1 cellular context compared by ENCODE assay signal in the genomic region with DNA sequence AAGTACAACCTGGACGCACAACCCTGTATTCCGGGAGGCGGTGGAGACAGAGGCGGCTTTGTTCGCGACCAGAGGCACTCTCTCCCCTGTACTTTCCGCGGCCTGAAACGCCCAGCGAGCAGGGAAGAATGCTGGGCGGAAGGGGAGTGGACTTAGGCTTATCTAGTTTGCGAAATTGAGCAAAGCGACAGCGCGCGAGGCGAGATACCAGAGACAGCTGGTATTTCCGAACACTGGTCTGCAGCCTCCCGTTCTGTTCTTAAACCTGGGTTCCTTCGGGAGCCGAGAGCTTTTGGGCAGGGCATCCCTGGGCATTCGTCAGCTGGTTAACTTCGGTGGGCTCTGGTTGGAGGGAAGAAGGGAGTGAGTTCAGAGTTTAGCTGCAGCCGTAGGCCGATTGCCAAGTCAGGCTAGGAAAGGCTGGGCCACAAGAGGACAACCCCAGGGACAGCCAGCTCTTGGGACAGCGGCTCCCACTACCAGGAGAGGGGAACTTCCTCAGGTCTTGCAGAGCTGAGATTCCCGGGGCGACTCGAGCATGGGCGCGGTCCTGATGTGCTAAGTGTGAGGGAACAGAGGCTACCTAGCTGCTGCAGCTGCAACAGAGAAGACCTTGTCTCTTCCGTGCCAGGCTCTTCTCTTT.
TF ChIP-seq lines count a peak whose summit lies in the region.

No MANE protein-coding gene starts in this region.

TF ChIP-seq in HepG2, 621 proteins besides CTCF, POLR2A, EP300 and RAD21 (continued from another document and continues in another):
- TF ChIP-seq ZBED4 (CRISPR knock-in tag; IDR thresholded peaks at IDR 0.05; ENCODE audit: borderline replicate concordance): 0 out of 2 replicates have a peak, but pooled peaks have one; percentile 14
- TF ChIP-seq SAP130 (CRISPR knock-in tag; IDR thresholded peaks at IDR 0.05; ENCODE audit: low read depth): peak; percentile 86
- TF ChIP-seq ZNF275 (CRISPR knock-in tag; IDR thresholded peaks at IDR 0.05; ENCODE audit: borderline replicate concordance): no peak
- TF ChIP-seq E2F2 (CRISPR knock-in tag; IDR thresholded peaks at IDR 0.05; ENCODE audit: borderline replicate concordance): no peak
- TF ChIP-seq HOXD1 (CRISPR knock-in tag; IDR thresholded peaks at IDR 0.05): no peak
- peak; percentile 41; the same call in 1 of the 2 replicates for TF ChIP-seq FOXO1 (CRISPR knock-in tag; IDR thresholded peaks at IDR 0.05)
- TF ChIP-seq ZNF205 (CRISPR knock-in tag; IDR thresholded peaks at IDR 0.05): 0 out of 2 replicates have a peak, but pooled peaks have one; percentile 17
- TF ChIP-seq ZNF691 (CRISPR knock-in tag; IDR thresholded peaks at IDR 0.05; ENCODE audit: borderline replicate concordance, low read depth): no peak
- no peak for TF ChIP-seq AFF4 (CRISPR knock-in tag; IDR thresholded peaks at IDR 0.05)
- TF ChIP-seq, protein P1, sequence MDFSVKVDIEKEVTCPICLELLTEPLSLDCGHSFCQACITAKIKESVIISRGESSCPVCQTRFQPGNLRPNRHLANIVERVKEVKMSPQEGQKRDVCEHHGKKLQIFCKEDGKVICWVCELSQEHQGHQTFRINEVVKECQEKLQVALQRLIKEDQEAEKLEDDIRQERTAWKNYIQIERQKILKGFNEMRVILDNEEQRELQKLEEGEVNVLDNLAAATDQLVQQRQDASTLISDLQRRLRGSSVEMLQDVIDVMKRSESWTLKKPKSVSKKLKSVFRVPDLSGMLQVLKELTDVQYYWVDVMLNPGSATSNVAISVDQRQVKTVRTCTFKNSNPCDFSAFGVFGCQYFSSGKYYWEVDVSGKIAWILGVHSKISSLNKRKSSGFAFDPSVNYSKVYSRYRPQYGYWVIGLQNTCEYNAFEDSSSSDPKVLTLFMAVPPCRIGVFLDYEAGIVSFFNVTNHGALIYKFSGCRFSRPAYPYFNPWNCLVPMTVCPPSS (IDR thresholded peaks at IDR 0.05): no peak
- peak; percentile 30; the same call in 1 of the 2 replicates for TF ChIP-seq MIER2 (CRISPR knock-in tag; IDR thresholded peaks at IDR 0.05)
- no peak for TF ChIP-seq IKZF4 (CRISPR knock-in tag; IDR thresholded peaks at IDR 0.05; ENCODE audit: borderline replicate concordance, low read depth, not compliant biosample characterization)
- TF ChIP-seq SKI (IDR thresholded peaks at IDR 0.05; ENCODE audit: partially characterized antibody): no peak
- no peak for TF ChIP-seq ZNF468 (CRISPR knock-in tag; IDR thresholded peaks at IDR 0.05)
- TF ChIP-seq FOXC1 (CRISPR knock-in tag; IDR thresholded peaks at IDR 0.05; ENCODE audit: borderline replicate concordance): no peak
- TF ChIP-seq MYC (CRISPR knock-in tag; IDR thresholded peaks at IDR 0.05; ENCODE audit: borderline replicate concordance): peak; percentile 38; the same call in 1 of the 2 replicates
- peak; percentile 56; the same call in 1 of the 2 replicates for TF ChIP-seq PATZ1 (CRISPR knock-in tag; IDR thresholded peaks at IDR 0.05)
- TF ChIP-seq ZNF576 (CRISPR knock-in tag; IDR thresholded peaks at IDR 0.05): no peak
- no peak for TF ChIP-seq ZNF451 (CRISPR knock-in tag; IDR thresholded peaks at IDR 0.05)
- TF ChIP-seq MXD4 (CRISPR knock-in tag; IDR thresholded peaks at IDR 0.05): no peak
- no peak for TF ChIP-seq ZNF703 (CRISPR knock-in tag; IDR thresholded peaks at IDR 0.05; ENCODE audit: borderline replicate concordance)
- TF ChIP-seq SMARCE1 (IDR thresholded peaks at IDR 0.05; ENCODE audit: borderline replicate concordance): no peak
- no peak for TF ChIP-seq TP53 (CRISPR knock-in tag; conservative IDR thresholded peaks at IDR 0.05)
- no peak for TF ChIP-seq ZFYVE20 (CRISPR knock-in tag; IDR thresholded peaks at IDR 0.05; ENCODE audit: borderline replicate concordance, low read depth)
- TF ChIP-seq TEF (CRISPR knock-in tag; IDR thresholded peaks at IDR 0.05): no peak
- no peak for TF ChIP-seq MAFG (CRISPR knock-in tag; IDR thresholded peaks at IDR 0.05)
- TF ChIP-seq ZNF772 (CRISPR knock-in tag; IDR thresholded peaks at IDR 0.05): no peak
- TF ChIP-seq CENPX (CRISPR knock-in tag; IDR thresholded peaks at IDR 0.05): no peak
- TF ChIP-seq CEBPB (IDR thresholded peaks at IDR 0.05; ENCODE audit: borderline replicate concordance, low read depth, low read length): peak; percentile 86
- TF ChIP-seq NFKB2 (CRISPR knock-in tag; IDR thresholded peaks at IDR 0.05; ENCODE audit: borderline replicate concordance): no peak; the same call in 1 of the 2 replicates
- TF ChIP-seq JUN (CRISPR knock-in tag; IDR thresholded peaks at IDR 0.05): no peak
- TF ChIP-seq TARDBP (CRISPR knock-in tag; IDR thresholded peaks at IDR 0.05): peak; percentile 95
- TF ChIP-seq CREB1 (IDR thresholded peaks at IDR 0.05): no peak
- peak; percentile 35; the same call in 1 of the 2 replicates for TF ChIP-seq CREB1 (CRISPR knock-in tag; IDR thresholded peaks at IDR 0.05)
- no peak for TF ChIP-seq ZNF510 (CRISPR knock-in tag; IDR thresholded peaks at IDR 0.05; ENCODE audit: low read depth)
- TF ChIP-seq, protein P2, sequence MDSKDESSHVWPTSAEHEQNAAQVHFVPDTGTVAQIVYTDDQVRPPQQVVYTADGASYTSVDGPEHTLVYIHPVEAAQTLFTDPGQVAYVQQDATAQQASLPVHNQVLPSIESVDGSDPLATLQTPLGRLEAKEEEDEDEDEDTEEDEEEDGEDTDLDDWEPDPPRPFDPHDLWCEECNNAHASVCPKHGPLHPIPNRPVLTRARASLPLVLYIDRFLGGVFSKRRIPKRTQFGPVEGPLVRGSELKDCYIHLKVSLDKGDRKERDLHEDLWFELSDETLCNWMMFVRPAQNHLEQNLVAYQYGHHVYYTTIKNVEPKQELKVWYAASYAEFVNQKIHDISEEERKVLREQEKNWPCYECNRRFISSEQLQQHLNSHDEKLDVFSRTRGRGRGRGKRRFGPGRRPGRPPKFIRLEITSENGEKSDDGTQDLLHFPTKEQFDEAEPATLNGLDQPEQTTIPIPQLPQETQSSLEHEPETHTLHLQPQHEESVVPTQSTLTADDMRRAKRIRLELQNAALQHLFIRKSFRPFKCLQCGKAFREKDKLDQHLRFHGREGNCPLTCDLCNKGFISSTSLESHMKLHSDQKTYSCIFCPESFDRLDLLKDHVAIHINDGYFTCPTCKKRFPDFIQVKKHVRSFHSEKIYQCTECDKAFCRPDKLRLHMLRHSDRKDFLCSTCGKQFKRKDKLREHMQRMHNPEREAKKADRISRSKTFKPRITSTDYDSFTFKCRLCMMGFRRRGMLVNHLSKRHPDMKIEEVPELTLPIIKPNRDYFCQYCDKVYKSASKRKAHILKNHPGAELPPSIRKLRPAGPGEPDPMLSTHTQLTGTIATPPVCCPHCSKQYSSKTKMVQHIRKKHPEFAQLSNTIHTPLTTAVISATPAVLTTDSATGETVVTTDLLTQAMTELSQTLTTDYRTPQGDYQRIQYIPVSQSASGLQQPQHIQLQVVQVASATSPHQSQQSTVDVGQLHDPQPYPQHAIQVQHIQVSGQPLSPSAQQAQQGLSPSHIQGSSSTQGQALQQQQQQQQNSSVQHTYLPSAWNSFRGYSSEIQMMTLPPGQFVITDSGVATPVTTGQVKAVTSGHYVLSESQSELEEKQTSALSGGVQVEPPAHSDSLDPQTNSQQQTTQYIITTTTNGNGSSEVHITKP (CRISPR knock-in tag; IDR thresholded peaks at IDR 0.05; ENCODE audit: low read depth): no peak
- 0 out of 2 replicates have a peak, but pooled peaks have one; percentile 57 for TF ChIP-seq MYNN (CRISPR knock-in tag; IDR thresholded peaks at IDR 0.05; ENCODE audit: low read depth)
- no peak for TF ChIP-seq ZNF839 (CRISPR knock-in tag; IDR thresholded peaks at IDR 0.05; ENCODE audit: borderline replicate concordance)
